ENCODE assay signal across 8 cellular contexts in genomic region chr1:207869859-207870258, GRCh38. TPM values are rescaled to one million over a fixed set of nuclear protein-coding genes. Genes with fewer than 3 reads are reported as not detected.
DNase-seq lines count a peak whose midpoint lies in the region; ATAC-seq and TF ChIP-seq lines count a peak whose summit lies in the region.

No MANE protein-coding gene starts in this region.

- H3K36me3 ChIP-seq in OCI-LY7 (ENCODE audit: insufficient read depth, low read length) (no peaks in the 10 kb centered on the region), parathyroid adenoma (ENCODE audit: control insufficient read depth, insufficient read depth, low read length) (no peaks in the 10 kb centered on the region), testis (ENCODE audit: low read depth, missing control alignments) (no peaks in the 10 kb centered on the region)

- no peak for ATAC-seq in GM21423 (IDR thresholded peaks at IDR 0.05; ENCODE audit: unreplicated experiment)
- ATAC-seq in HG03095 (IDR thresholded peaks at IDR 0.05; ENCODE audit: unreplicated experiment) = no peak
- ATAC-seq in HG03571 (IDR thresholded peaks at IDR 0.05; ENCODE audit: unreplicated experiment) = no peak

- TF ChIP-seq CTCF in Calu3 (IDR thresholded peaks at IDR 0.05; ENCODE audit: unreplicated experiment) (no peak), OCI-LY7 (conservative IDR thresholded peaks at IDR 0.05; ENCODE audit: low read length) (no peak), dorsolateral prefrontal cortex (IDR thresholded peaks at IDR 0.05 in 54 of 56, conservative IDR thresholded peaks at IDR 0.05 in 2 of 56; ENCODE audit: low read depth in 1 of 56, partially characterized antibody in 56 of 56) (no peak), parathyroid adenoma (IDR thresholded peaks at IDR 0.05) (no peak), testis (IDR thresholded peaks at IDR 0.05) (no peak)

- peaks cover 36% of the 10 kb centered on the region for H3K4me1 ChIP-seq in OCI-LY7 (ENCODE audit: insufficient read depth, low read length, poor library complexity, severe bottlenecking)
- peaks cover 23% of the 10 kb centered on the region for H3K4me1 ChIP-seq in parathyroid adenoma
- peaks cover 29% of the 10 kb centered on the region for H3K4me1 ChIP-seq in testis

- no peak for DNase-seq in Calu3
- DNase-seq in OCI-LY7 (ENCODE audit: low spot score) = no peak
- no peak for DNase-seq in dorsolateral prefrontal cortex
- no peak for DNase-seq in testis

- no peak overlapping the region for H3K9ac ChIP-seq in parathyroid adenoma

- H3K36me3 Mint-ChIP-seq in Calu3 (ENCODE audit: insufficient read depth, unreplicated experiment) = peaks cover 14% of the 10 kb centered on the region

- CTCF ChIA-PET in Calu3 (lab: Charles Lee) = interaction anchor here (1.6 to 3.3 kb wide), 5 partner anchors 11 to 68 kb away, joined by 4 to 28 read pairs (median 11); no protein-coding TSS in a partner anchor
- CTCF ChIA-PET in OCI-LY7 (lab: Charles Lee; ENCODE audit: unreplicated experiment) = interaction anchor here (2.5 kb wide), 1 partner anchor 47 kb away, joined by 11 read pairs; no protein-coding TSS in a partner anchor

- H3K27ac ChIP-seq in OCI-LY7 (ENCODE audit: low read depth, low read length, poor library complexity, severe bottlenecking) = no peak overlapping the region
- H3K27ac ChIP-seq in dorsolateral prefrontal cortex = peak overlapping the region in 57 of 59 donors; percentile 67 to 99 (median 96)
- peak overlapping the region; percentile 98 for H3K27ac ChIP-seq in parathyroid adenoma
- H3K27ac ChIP-seq in testis = no peak overlapping the region

- H3K9me3 ChIP-seq in OCI-LY7 (ENCODE audit: low read length) (no peaks in the 10 kb centered on the region), parathyroid adenoma (ENCODE audit: control insufficient read depth, low read length) (no peaks in the 10 kb centered on the region), testis (no peaks in the 10 kb centered on the region)

- POLR2A ChIA-PET in OCI-LY7 (lab: Charles Lee) = interaction anchor here (0.9 to 9.5 kb wide), 6 partner anchors 10 to 45 kb away, joined by 3 to 109 read pairs (median 4); no protein-coding TSS in a partner anchor

- BruUV-seq in Calu3 (replicated peaks; lab: Mats Ljungman, UMichigan) = no TSS peak
- no TSS peak for BruUV-seq in OCI-LY7 (replicated peaks; lab: Mats Ljungman, UMichigan)

- peak overlapping the region; percentile 83 for H3K4me3 Mint-ChIP-seq in Calu3 (ENCODE audit: low read depth, unreplicated experiment)

- no peaks in the 10 kb centered on the region for H3K27me3 ChIP-seq in dorsolateral prefrontal cortex
- no peaks in the 10 kb centered on the region for H3K27me3 ChIP-seq in parathyroid adenoma (ENCODE audit: control insufficient read depth, insufficient read depth, low read length)
- H3K27me3 ChIP-seq in testis = no peaks in the 10 kb centered on the region

- intact Hi-C loops in Calu3 (cut with micrococcal nuclease; ENCODE audit: unreplicated experiment) (loop anchor here (1.0 kb wide), 1 partner anchor 42 kb away; no protein-coding TSS in a partner anchor), OCI-LY7 (cut with micrococcal nuclease; ENCODE audit: unreplicated experiment) (loop anchor here (1.0 to 5.0 kb wide), 3 partner anchors 42 to 118 kb away; partner anchors contain the start of gene CD46), dorsolateral prefrontal cortex (cut with DNase I) (loop anchor here (1.0 to 2.0 kb wide), 2 partner anchors 42 to 43 kb away; no protein-coding TSS in a partner anchor), testis (cut with DNase I; ENCODE audit: low total_unique reads) (loop anchor here (5.0 kb wide), 1 partner anchor 48 kb away; no protein-coding TSS in a partner anchor)

- H3K9me2 ChIP-seq in OCI-LY7 (ENCODE audit: insufficient read depth, low read length) = no peaks in the 10 kb centered on the region

- no peak for TF ChIP-seq POLR2A in testis (IDR thresholded peaks at IDR 0.05)

- H3K4me2 ChIP-seq in OCI-LY7 (ENCODE audit: low read length) (peak overlapping the region; percentile 98; the same call in 1 of the 2 replicates), parathyroid adenoma (ENCODE audit: low read length) (no peak overlapping the region)

- peak overlapping the region; percentile 36 for H3K27ac Mint-ChIP-seq in Calu3 (ENCODE audit: unreplicated experiment)

- H3K4me1 Mint-ChIP-seq in Calu3 (ENCODE audit: low read depth, unreplicated experiment) = peaks cover 27% of the 10 kb centered on the region

- H3K79me2 ChIP-seq in OCI-LY7 (ENCODE audit: insufficient read depth, low read depth, low read length) (no peaks in the 10 kb centered on the region), parathyroid adenoma (peaks cover 48% of the 10 kb centered on the region)

- H2AFZ ChIP-seq in OCI-LY7 (ENCODE audit: low read length) (peak overlapping the region; percentile 96; the same call in 1 of the 2 replicates), parathyroid adenoma (peak overlapping the region; percentile 84)

- 61 to 81% methylated on average over 6 of the region's 6 CpGs for WGBS in testis, 2 donors

- no peaks in the 10 kb centered on the region for H4K20me1 ChIP-seq in OCI-LY7 (ENCODE audit: insufficient read depth, low read length)

- H3K4me3 ChIP-seq in OCI-LY7 (ENCODE audit: low read depth, low read length, poor library complexity, severe bottlenecking) (no peak overlapping the region), dorsolateral prefrontal cortex (peak overlapping the region in 27 of 59 donors; percentile 36 to 98 (median 86)), parathyroid adenoma (ENCODE audit: low read depth, low read length) (no peak overlapping the region), testis (no peak overlapping the region)

- no peaks in the 10 kb centered on the region for H3K9me3 Mint-ChIP-seq in Calu3 (ENCODE audit: low read depth, unreplicated experiment)

- H3K27me3 Mint-ChIP-seq in Calu3 (ENCODE audit: unreplicated experiment) = no peaks in the 10 kb centered on the region

RNA-seq across cellular contexts. Expression of gene CD34, which starts 41.1 kb away (rescaled TPM):
- total RNA-seq in Calu3 (2022) = 0.24 and 0.34 TPM in 2 replicates
- not detected in 2 replicates for total RNA-seq in OCI-LY7 (2014; rRNA removed; shearing (Covaris generic))
- total RNA-seq in OCI-LY7 (2022) = not detected in 2 replicates
- 10 to 100 TPM in 99 of 120 experiments, 1 to 10 TPM in 21; 3.4 to 46.4 (median 15.4) TPM for total RNA-seq in dorsolateral prefrontal cortex
- 10 to 100 TPM; 28.3 to 32.5 TPM for total RNA-seq in testis
- 70.7 TPM for polyA plus RNA-seq in testis (ENCODE audit: insufficient read depth, low read depth, low replicate concordance)

Comparison
In these comparisons a context has a peak if more than half of its experiments do, and no peak if none do; other contexts are left out.
1. H3K27ac ChIP-seq: peak in dorsolateral prefrontal cortex (57 of 59) and parathyroid adenoma (single experiment); none in OCI-LY7 (single experiment) and testis (0 of 2).